In genomic region chr11:57071829-57072228, GRCh38 we compare ENCODE assay signal across 14 cellular contexts.
A peak's percentile ranks its signal among the peaks of the same experiment; 100 is the strongest.
DNase-seq lines count a peak whose midpoint lies in the region; ATAC-seq, FAIRE-seq and TF ChIP-seq lines count a peak whose summit lies in the region.
"Had no signal": no experiment of that assay in that cellular context is flagged by ENCODE, and none has a peak within 500 bp of the region (broad histone marks: within the 10 kb centered on the region; RNA-seq: fewer than 3 reads in every experiment).

No MANE protein-coding gene starts in this region.

- H3K27me3 ChIP-seq in liver (ENCODE audit: control insufficient read depth in 4 of 4, insufficient read depth in 4 of 4, low read length in 3 of 4) (peaks cover 0 to 2% (median 0%) of the 10 kb centered on the region in 4 donors), HepG2 (ENCODE audit: control insufficient read depth in 1 of 2, insufficient read depth in 2 of 2, low read length in 2 of 2) (no peaks in the 10 kb centered on the region), muscle layer of duodenum (ENCODE audit: low read depth, low read length) (no peaks in the 10 kb centered on the region)
- no peaks in the 10 kb centered on the region for H3K27me3 ChIP-seq in CD4-positive, alpha-beta memory T cell (ENCODE audit: insufficient read depth, low read length)

- no peaks in the 10 kb centered on the region for H3K4me1 ChIP-seq in liver (ENCODE audit: control insufficient read depth in 4 of 4, insufficient read depth in 4 of 4, low read length in 3 of 4)
- H3K4me1 ChIP-seq in HepG2 (ENCODE audit: insufficient read depth, low read length): no peaks in the 10 kb centered on the region
- H3K4me1 ChIP-seq in muscle layer of duodenum (ENCODE audit: control insufficient read depth in 1 of 2, insufficient read depth in 2 of 2, low read length in 2 of 2): no peaks in the 10 kb centered on the region
- no peaks in the 10 kb centered on the region for H3K4me1 ChIP-seq in CD4-positive, alpha-beta memory T cell (ENCODE audit: insufficient read depth, low read length)

- no peak for TF ChIP-seq CTCF in liver (IDR thresholded peaks at IDR 0.05; ENCODE audit: low read depth, low read length, missing input control)
- no peak for TF ChIP-seq CTCF in HepG2 (CRISPR knock-in tag; IDR thresholded peaks at IDR 0.05)
- TF ChIP-seq CTCF in chondrocyte (IDR thresholded peaks at IDR 0.05): no peak

- H3K4me3 ChIP-seq in liver (ENCODE audit: low read depth in 1 of 3, low read length in 3 of 3) (no peak overlapping the region), HepG2 (replicated peaks in 1 of 3; ENCODE audit: insufficient read depth in 1 of 3, low read depth in 2 of 3, low read length in 3 of 3) (no peak overlapping the region), muscle layer of duodenum (ENCODE audit: low read depth in 1 of 2, low read length in 2 of 2) (no peak overlapping the region)
- H3K4me3 ChIP-seq in CD4-positive, alpha-beta memory T cell (ENCODE audit: low read length in 2 of 2): no peak overlapping the region

- TF ChIP-seq POLR2A in HepG2 (IDR thresholded peaks at IDR 0.05; ENCODE audit: insufficient read depth in 1 of 2, low read depth in 2 of 2, low read length in 2 of 2): no peak

- POLR2A ChIA-PET in HepG2 (lab: Yijun Ruan, JAX): no interaction called here
- POLR2A ChIA-PET in CD4-positive, alpha-beta memory T cell (lab: Charles Lee; ENCODE audit: partially characterized antibody): no interaction called here

- H3K9me3 Mint-ChIP-seq in chondrocyte (ENCODE audit: low read depth): peaks cover 5% of the 10 kb centered on the region
- H3K9me3 Mint-ChIP-seq in CD4-positive, alpha-beta memory T cell: peaks cover 0 to 5% (median 1%) of the 10 kb centered on the region in 8 donors
- H3K9me3 Mint-ChIP-seq: activated CD8-positive, alpha-beta T cell treated with anti-CD3 and anti-CD28 coated beads for 36 hours; natural killer cell treated with Interleukin-12 subunit alpha and Interleukin-12 subunit beta and Interleukin-15 and Interleukin-18, amount 100 ng/mL, for 72 hours had no signal

- no peak for DNase-seq in HepG2 (ENCODE audit: low spot score)
- DNase-seq in chondrocyte (ENCODE audit: low spot score): no peak
- no peak for DNase-seq in NCI-H187 (lab: John Stamatoyannopoulos, UW)
- DNase-seq in CD4-positive, alpha-beta memory T cell: no peak
- DNase-seq in ACHN: no peak
- DNase-seq: activated CD8-positive, alpha-beta T cell treated with anti-CD3 and anti-CD28 coated beads for 36 hours; NCI-H1694; stimulated activated naive B cell treated with anti-CD40 and anti-IgM and Interleukin-4, amounts not matched to agents 10 μg/mL and 1 μg/mL and 100 μg/mL, for 72 hours had no signal

- TF ChIP-seq RAD21 in liver (IDR thresholded peaks at IDR 0.05) (no peak), HepG2 (CRISPR knock-in tag; IDR thresholded peaks at IDR 0.05) (no peak)

- peak overlapping the region; percentile 71 for H3K27ac Mint-ChIP-seq in chondrocyte (ENCODE audit: unreplicated experiment)
- H3K27ac Mint-ChIP-seq in CD4-positive, alpha-beta memory T cell: no peak overlapping the region
- H3K27ac Mint-ChIP-seq: activated CD8-positive, alpha-beta T cell treated with anti-CD3 and anti-CD28 coated beads for 36 hours; activated naive CD8-positive, alpha-beta T cell; natural killer cell treated with Interleukin-12 subunit alpha and Interleukin-12 subunit beta and Interleukin-15 and Interleukin-18, amount 100 ng/mL, for 72 hours; stimulated activated naive B cell treated with anti-CD40 and anti-IgM and Interleukin-4, amounts not matched to agents 10 μg/mL and 1 μg/mL and 100 μg/mL, for 72 hours had no signal

- H3K79me2 ChIP-seq in HepG2 (ENCODE audit: insufficient read depth, low read length): no peaks in the 10 kb centered on the region

- no peak overlapping the region for H3K4me3 Mint-ChIP-seq in chondrocyte (ENCODE audit: unreplicated experiment)
- no peak overlapping the region for H3K4me3 Mint-ChIP-seq in CD4-positive, alpha-beta memory T cell
- H3K4me3 Mint-ChIP-seq: activated CD8-positive, alpha-beta T cell treated with anti-CD3 and anti-CD28 coated beads for 36 hours; activated naive CD8-positive, alpha-beta T cell; natural killer cell treated with Interleukin-12 subunit alpha and Interleukin-12 subunit beta and Interleukin-15 and Interleukin-18, amount 100 ng/mL, for 72 hours; stimulated activated naive B cell treated with anti-CD40 and anti-IgM and Interleukin-4, amounts not matched to agents 10 μg/mL and 1 μg/mL and 100 μg/mL, for 72 hours had no signal

- no peak overlapping the region for H3K4me2 ChIP-seq in HepG2 (ENCODE audit: low read depth, low read length)

- TF ChIP-seq EP300 in HepG2 (IDR thresholded peaks at IDR 0.05; ENCODE audit: low read depth in 2 of 2, low read length in 2 of 2) (no peak), HepG2 (CRISPR knock-in tag; IDR thresholded peaks at IDR 0.05; ENCODE audit: borderline replicate concordance) (no peak)

- FAIRE-seq in HepG2 (lab: Jason Lieb, UNC): no peak
- FAIRE-seq: G401.6 had no signal

- no peak overlapping the region for H2AFZ ChIP-seq in HepG2 (ENCODE audit: low read length)

- intact Hi-C loops in HepG2 (cut with micrococcal nuclease; ENCODE audit: unreplicated experiment): no loop called here
- intact Hi-C loops in CD4-positive, alpha-beta memory T cell (cut with micrococcal nuclease): no loop called here

- no peaks in the 10 kb centered on the region for H3K27me3 Mint-ChIP-seq in chondrocyte (ENCODE audit: low read depth)
- H3K27me3 Mint-ChIP-seq in CD4-positive, alpha-beta memory T cell: no peaks in the 10 kb centered on the region
- H3K27me3 Mint-ChIP-seq: natural killer cell treated with Interleukin-12 subunit alpha and Interleukin-12 subunit beta and Interleukin-15 and Interleukin-18, amount 100 ng/mL, for 72 hours had no signal

- no peaks in the 10 kb centered on the region for H4K20me1 ChIP-seq in HepG2 (ENCODE audit: insufficient read depth, low read length)

- CTCF ChIA-PET in HepG2 (lab: Yijun Ruan, JAX; ENCODE audit: low intra/inter-chr PET ratio, low total read pairs): no interaction called here
- CTCF ChIA-PET in CD4-positive, alpha-beta memory T cell (lab: Charles Lee; ENCODE audit: partially characterized antibody): no interaction called here

- no peak overlapping the region for H3K9ac ChIP-seq in liver (ENCODE audit: low read depth in 1 of 2, low read length in 2 of 2)
- H3K9ac ChIP-seq in HepG2 (ENCODE audit: insufficient read depth, low read depth, low read length): no peak overlapping the region

- H3K27ac ChIP-seq in liver (ENCODE audit: low read depth in 1 of 2, low read length in 2 of 2) (peak overlapping the region; percentile 25 to 56), HepG2 (ENCODE audit: extremely low read length, insufficient read depth, low read length) (no peak overlapping the region), muscle layer of duodenum (ENCODE audit: low read length) (peak overlapping the region; percentile 27)
- H3K27ac ChIP-seq in CD4-positive, alpha-beta memory T cell (ENCODE audit: low read depth, low read length): no peak overlapping the region

- H3K4me1 Mint-ChIP-seq in chondrocyte (ENCODE audit: low read depth): peaks cover 44% of the 10 kb centered on the region
- no peaks in the 10 kb centered on the region for H3K4me1 Mint-ChIP-seq in CD4-positive, alpha-beta memory T cell
- H3K4me1 Mint-ChIP-seq: stimulated activated naive B cell treated with anti-CD40 and anti-IgM and Interleukin-4, amounts not matched to agents 10 μg/mL and 1 μg/mL and 100 μg/mL, for 72 hours had no signal

- H3K36me3 ChIP-seq in liver (ENCODE audit: control insufficient read depth in 4 of 4, insufficient read depth in 3 of 4, low read depth in 1 of 4, low read length in 3 of 4): no peaks in the 10 kb centered on the region
- no peaks in the 10 kb centered on the region for H3K36me3 ChIP-seq in HepG2 (replicated peaks in 1 of 2; ENCODE audit: control insufficient read depth in 1 of 2, insufficient read depth in 2 of 2, low read length in 2 of 2)
- no peaks in the 10 kb centered on the region for H3K36me3 ChIP-seq in muscle layer of duodenum (ENCODE audit: control insufficient read depth in 1 of 2, insufficient read depth in 2 of 2, low read length in 2 of 2)
- no peaks in the 10 kb centered on the region for H3K36me3 ChIP-seq in CD4-positive, alpha-beta memory T cell (ENCODE audit: insufficient read depth, low read length)

- in situ Hi-C loops in HepG2 (cut with HindIII; ENCODE audit: extremely low pct_ligation_motif_present, low pct_unique_long_range_greater_than_20kb): no loop called here
- in situ Hi-C loops in ACHN (cut with HindIII; ENCODE audit: low pct_ligation_motif_present, low pct_unique_long_range_greater_than_20kb, low sequenced_read_pairs): no loop called here

- ATAC-seq in HepG2: no peak
- no peak for ATAC-seq in GM21717 (IDR thresholded peaks at IDR 0.05; ENCODE audit: unreplicated experiment)
- ATAC-seq: activated CD8-positive, alpha-beta T cell treated with anti-CD3 and anti-CD28 coated beads for 36 hours; natural killer cell treated with Interleukin-12 subunit alpha and Interleukin-12 subunit beta and Interleukin-15 and Interleukin-18, amount 100 ng/mL, for 72 hours had no signal

- no peaks in the 10 kb centered on the region for H3K9me3 ChIP-seq in liver (ENCODE audit: control insufficient read depth in 4 of 4, low read length in 3 of 4)
- no peaks in the 10 kb centered on the region for H3K9me3 ChIP-seq in HepG2 (ENCODE audit: low read length)
- no peaks in the 10 kb centered on the region for H3K9me3 ChIP-seq in muscle layer of duodenum (ENCODE audit: control insufficient read depth in 1 of 2, low read length in 2 of 2)
- H3K9me3 ChIP-seq in CD4-positive, alpha-beta memory T cell (ENCODE audit: control insufficient read depth in 1 of 2, low read length in 2 of 2): no peaks in the 10 kb centered on the region

- BruUV-seq in HepG2 (replicated peaks; lab: Mats Ljungman, UMichigan): no TSS peak

- no peaks in the 10 kb centered on the region for H3K36me3 Mint-ChIP-seq in chondrocyte (ENCODE audit: low read depth)
- no peaks in the 10 kb centered on the region for H3K36me3 Mint-ChIP-seq in CD4-positive, alpha-beta memory T cell
- H3K36me3 Mint-ChIP-seq: activated naive CD8-positive, alpha-beta T cell; natural killer cell treated with Interleukin-12 subunit alpha and Interleukin-12 subunit beta and Interleukin-15 and Interleukin-18, amount 100 ng/mL, for 72 hours; stimulated activated naive B cell treated with anti-CD40 and anti-IgM and Interleukin-4, amounts not matched to agents 10 μg/mL and 1 μg/mL and 100 μg/mL, for 72 hours had no signal

TF ChIP-seq in liver, 16 proteins besides CTCF, POLR2A, EP300 and RAD21 (continues in another document):
- TF ChIP-seq FOXA1 (IDR thresholded peaks at IDR 0.05): no peak
- TF ChIP-seq MAX (IDR thresholded peaks at IDR 0.05): no peak
- no peak for TF ChIP-seq NR2F2 (IDR thresholded peaks at IDR 0.05)

Comparison
In these comparisons a context has a peak if more than half of its experiments do, and no peak if none do; other contexts are left out.
1. H3K27ac ChIP-seq: peak in liver (2 of 2) and muscle layer of duodenum (single experiment); none in HepG2 (single experiment) and CD4-positive, alpha-beta memory T cell (single experiment).